In genomic region chr10:79127151-79127961, GRCh38 we compare ENCODE assay signal across 1 cellular context.
TF ChIP-seq lines count a peak whose summit lies in the region.

No MANE protein-coding gene starts in this region.

TF ChIP-seq in HepG2, 621 proteins besides CTCF, POLR2A, EP300 and RAD21 (continued from another document and continues in another):
- TF ChIP-seq HMGXB4 (CRISPR knock-in tag; IDR thresholded peaks at IDR 0.05; ENCODE audit: borderline replicate concordance in 1 of 2, low read depth in 1 of 2) (peak; percentile 33 to 61; a peak in 1 of 4 replicates), NKX3-1 (CRISPR knock-in tag; IDR thresholded peaks at IDR 0.05) (no peak), ARNT (IDR thresholded peaks at IDR 0.05) (no peak), NFRKB (IDR thresholded peaks at IDR 0.05) (no peak), CC2D1A (CRISPR knock-in tag; IDR thresholded peaks at IDR 0.05) (no peak), POLR2AphosphoS2 (IDR thresholded peaks at IDR 0.05; ENCODE audit: low read depth, low read length) (no peak), ZBTB44 (CRISPR knock-in tag; IDR thresholded peaks at IDR 0.05) (no peak), HNRNPUL1 (IDR thresholded peaks at IDR 0.05; ENCODE audit: low read depth, low read length) (no peak), MTF2 (CRISPR knock-in tag; IDR thresholded peaks at IDR 0.05; ENCODE audit: borderline replicate concordance) (no peak), HNRNPK (IDR thresholded peaks at IDR 0.05; ENCODE audit: low read depth, low read length, poor library complexity, severe bottlenecking) (no peak), ZNF891 (CRISPR knock-in tag; IDR thresholded peaks at IDR 0.05) (0 out of 2 replicates have a peak, but pooled peaks have one; percentile 33), ZSCAN21 (CRISPR knock-in tag; IDR thresholded peaks at IDR 0.05; ENCODE audit: borderline replicate concordance) (peak; percentile 67; the same call in 1 of the 2 replicates), FOXA1 (IDR thresholded peaks at IDR 0.05) (no peak), FOXA1 (CRISPR knock-in tag; IDR thresholded peaks at IDR 0.05) (peak; percentile 61), KDM3A (CRISPR knock-in tag; IDR thresholded peaks at IDR 0.05; ENCODE audit: low read depth) (no peak), ZNF207 (IDR thresholded peaks at IDR 0.05; ENCODE audit: borderline replicate concordance) (no peak), ZGPAT (CRISPR knock-in tag; IDR thresholded peaks at IDR 0.05) (peak; percentile 53), FOXP1 (IDR thresholded peaks at IDR 0.05) (no peak), FOXP1 (CRISPR knock-in tag; IDR thresholded peaks at IDR 0.05) (no peak), ZNF773 (CRISPR knock-in tag; IDR thresholded peaks at IDR 0.05; ENCODE audit: borderline replicate concordance) (no peak), ATF1 (CRISPR knock-in tag; IDR thresholded peaks at IDR 0.05) (no peak), ZFP90 (CRISPR knock-in tag; IDR thresholded peaks at IDR 0.05; ENCODE audit: borderline replicate concordance) (no peak), ELF3 (CRISPR knock-in tag; IDR thresholded peaks at IDR 0.05) (no peak), ZZZ3 (CRISPR knock-in tag; IDR thresholded peaks at IDR 0.05; ENCODE audit: borderline replicate concordance) (no peak), MLXIP (CRISPR knock-in tag; IDR thresholded peaks at IDR 0.05; ENCODE audit: borderline replicate concordance) (no peak), ZBTB8A (CRISPR knock-in tag; IDR thresholded peaks at IDR 0.05; ENCODE audit: borderline replicate concordance, low read depth) (no peak), SNRNP70 (IDR thresholded peaks at IDR 0.05; ENCODE audit: low read depth, low read length) (no peak), POLR2G (IDR thresholded peaks at IDR 0.05; ENCODE audit: low read depth, low read length) (no peak), ZNF276 (CRISPR knock-in tag; IDR thresholded peaks at IDR 0.05; ENCODE audit: low read depth) (0 out of 2 replicates have a peak, but pooled peaks have one; percentile 33), MTA3 (CRISPR knock-in tag; IDR thresholded peaks at IDR 0.05) (no peak), ZBTB7B (CRISPR knock-in tag; IDR thresholded peaks at IDR 0.05) (peak; percentile 86; the same call in 1 of the 2 replicates), ZSCAN30 (CRISPR knock-in tag; IDR thresholded peaks at IDR 0.05) (no peak), KLF6 (CRISPR knock-in tag; IDR thresholded peaks at IDR 0.05) (no peak), ZNF883 (CRISPR knock-in tag; IDR thresholded peaks at IDR 0.05; ENCODE audit: not compliant biosample characterization) (no peak), CENPBD1 (CRISPR knock-in tag; IDR thresholded peaks at IDR 0.05; ENCODE audit: borderline replicate concordance, low read depth) (no peak), NFAT5 (CRISPR knock-in tag; IDR thresholded peaks at IDR 0.05) (no peak), NFE2 (CRISPR knock-in tag; IDR thresholded peaks at IDR 0.05) (no peak), ZEB1 (IDR thresholded peaks at IDR 0.05; ENCODE audit: insufficient replicate concordance, low read depth) (peak; percentile 76), RFXAP (CRISPR knock-in tag; IDR thresholded peaks at IDR 0.05; ENCODE audit: borderline replicate concordance) (no peak), ZBTB49 (CRISPR knock-in tag; IDR thresholded peaks at IDR 0.05; ENCODE audit: borderline replicate concordance) (no peak), PHF5A (CRISPR knock-in tag; IDR thresholded peaks at IDR 0.05; ENCODE audit: low read depth, unreplicated experiment) (no peak), ZNF788 (CRISPR knock-in tag; IDR thresholded peaks at IDR 0.05; ENCODE audit: borderline replicate concordance) (peak; percentile 41; the same call in 1 of the 2 replicates), GABPA (IDR thresholded peaks at IDR 0.05; ENCODE audit: low read depth, low read length) (no peak), GABPA (CRISPR knock-in tag; IDR thresholded peaks at IDR 0.05; ENCODE audit: low read depth) (no peak), ZNF446 (CRISPR knock-in tag; IDR thresholded peaks at IDR 0.05) (no peak), AGO2 (optimal IDR thresholded peaks at IDR 0.05; ENCODE audit: low read depth, low read length) (no peak), ZNF878 (CRISPR knock-in tag; IDR thresholded peaks at IDR 0.05) (no peak), CHD2 (IDR thresholded peaks at IDR 0.05; ENCODE audit: low read depth, low read length) (no peak), ZNF121 (CRISPR knock-in tag; IDR thresholded peaks at IDR 0.05) (no peak), ZSCAN5A (CRISPR knock-in tag; IDR thresholded peaks at IDR 0.05; ENCODE audit: borderline replicate concordance) (no peak)
